Comparison of ENCODE assay signal across 14 cellular contexts in genomic region chr11:103875855-103876510, GRCh38.
DNase-seq lines count a peak whose midpoint lies in the region; ATAC-seq and TF ChIP-seq lines count a peak whose summit lies in the region.
"Had no signal": no experiment of that assay in that cellular context is flagged by ENCODE, and none has a peak within 500 bp of the region (broad histone marks: within the 10 kb centered on the region; RNA-seq: fewer than 3 reads in every experiment).

No MANE protein-coding gene starts in this region.

- no peaks in the 10 kb centered on the region for H3K4me1 ChIP-seq in vagina

- CTCF ChIA-PET in GM10248 (lab: Yijun Ruan, JAX) = no interaction called here

- no peak overlapping the region for H3K27ac ChIP-seq in vagina
- H3K27ac ChIP-seq: brain microvascular endothelial cell had no signal

- DNase-seq in NOMO-1 (lab: John Stamatoyannopoulos, UW; ENCODE audit: unreplicated experiment in 2 of 2) = peak; percentile 40 to 42
- no peak for DNase-seq in vagina (ENCODE audit: extremely low spot score in 2 of 2)
- no peak for DNase-seq in activated naive CD4-positive, alpha-beta T cell (lab: John Stamatoyannopoulos, UW)
- DNase-seq in Right ventricle myocardium inferior (ENCODE audit: missing footprints) = no peak
- DNase-seq in GM10248 (ENCODE audit: extremely low spot score) = no peak
- DNase-seq: brain microvascular endothelial cell; naive thymus-derived CD4-positive, alpha-beta T cell; NCI-H524 treated with DMSO at 0.1 percent for 48 hours; stimulated activated naive CD4-positive, alpha-beta T cell treated with Interleukin-2 at 50 U/mL for 16 hours; SW 1271 had no signal

- ATAC-seq in GM18519 (IDR thresholded peaks at IDR 0.05; ENCODE audit: low FRiP score, unreplicated experiment) = peak; percentile 66
- peak; percentile 91 for ATAC-seq in GM21367 (IDR thresholded peaks at IDR 0.05; ENCODE audit: unreplicated experiment)
- peak; percentile 95 for ATAC-seq in HG03025 (IDR thresholded peaks at IDR 0.05; ENCODE audit: low FRiP score, unreplicated experiment)
- no peak for ATAC-seq in Right ventricle myocardium inferior
- ATAC-seq: K562; naive thymus-derived CD4-positive, alpha-beta T cell had no signal

- H3K9me3 ChIP-seq in vagina = no peaks in the 10 kb centered on the region

- TF ChIP-seq CTCF in vagina (IDR thresholded peaks at IDR 0.05) = no peak
- TF ChIP-seq CTCF in GM10248 (IDR thresholded peaks at IDR 0.05; ENCODE audit: control extremely low read depth, extremely low read depth, low read depth, missing control alignments) = no peak

- no peaks in the 10 kb centered on the region for H3K27me3 ChIP-seq in vagina
- H3K27me3 ChIP-seq: brain microvascular endothelial cell had no signal

- POLR2A ChIA-PET in GM10248 (lab: Yijun Ruan, JAX) = no interaction called here

- no peak overlapping the region for H3K4me3 ChIP-seq in vagina
- H3K4me3 ChIP-seq: K562 had no signal

- intact Hi-C loops in vagina (cut with DNase I) = loop anchor here (10.0 kb wide), 1 partner anchor 81 kb away; no protein-coding TSS in a partner anchor
- intact Hi-C loops in Right ventricle myocardium inferior (cut with DNase I) = no loop called here

- no peak for TF ChIP-seq POLR2A in vagina (IDR thresholded peaks at IDR 0.05)

- no peaks in the 10 kb centered on the region for H3K36me3 ChIP-seq in vagina
- H3K36me3 ChIP-seq: brain microvascular endothelial cell had no signal

Comparison
In these comparisons a context has a peak if more than half of its experiments do, and no peak if none do; other contexts are left out.
1. DNase-seq: peak in NOMO-1 (2 of 2); none in vagina (0 of 2), activated naive CD4-positive, alpha-beta T cell (0 of 4), Right ventricle myocardium inferior (single experiment) and GM10248 (single experiment).